Comparison of ENCODE assay signal across 18 cellular contexts in genomic region chr4:110046588-110047049, GRCh38.
DNase-seq lines count a peak whose midpoint lies in the region; ATAC-seq and TF ChIP-seq lines count a peak whose summit lies in the region.
"Had no signal": no experiment of that assay in that cellular context is flagged by ENCODE, and none has a peak within 500 bp of the region (broad histone marks: within the 10 kb centered on the region; RNA-seq: fewer than 3 reads in every experiment).

No MANE protein-coding gene starts in this region.

- in situ Hi-C loops in G401 (cut with HindIII; ENCODE audit: low sequenced_read_pairs), result no loop called here

- no peak for TF ChIP-seq POLR2A in HCT116 (IDR thresholded peaks at IDR 0.05; ENCODE audit: borderline replicate concordance, extremely low read depth, insufficient read depth, insufficient read length)

- WGBS in psoas muscle, 3 donors, result 75 to 82% (median 79%) methylated on average over 5 of the region's 5 CpGs

- no peaks in the 10 kb centered on the region for H3K36me3 ChIP-seq in HCT116 (ENCODE audit: control insufficient read depth in 1 of 2, insufficient read depth in 2 of 2, low read length in 2 of 2)
- no peaks in the 10 kb centered on the region for H3K36me3 ChIP-seq in psoas muscle (ENCODE audit: insufficient read depth in 1 of 2, low read depth in 1 of 2)
- peaks cover 2% of the 10 kb centered on the region; the same call in 1 of the 2 replicates for H3K36me3 ChIP-seq in H7 (replicated peaks; ENCODE audit: control insufficient read depth, insufficient read depth, low read length)
- H3K36me3 ChIP-seq: sigmoid colon had no signal

- POLR2A ChIA-PET in AG04450 (lab: Yijun Ruan, JAX) (no interaction called here), HCT116 (lab: Charles Lee) (no interaction called here)

- H3K79me2 ChIP-seq in HCT116 (ENCODE audit: insufficient read depth, low read length), result no peaks in the 10 kb centered on the region
- H3K79me2 ChIP-seq: hepatocyte had no signal

- H3K27ac ChIP-seq in AG04450 (ENCODE audit: low read depth, low read length) (no peak overlapping the region), HCT116 (ENCODE audit: low read depth, low read length) (no peak overlapping the region), psoas muscle (no peak overlapping the region)
- H3K27ac ChIP-seq: hepatocyte, sigmoid colon had no signal

- TF ChIP-seq CTCF in AG04450 (IDR thresholded peaks at IDR 0.05; ENCODE audit: low read depth, low read length) (no peak), HCT116 (IDR thresholded peaks at IDR 0.05 in 2 of 3, conservative IDR thresholded peaks at IDR 0.05 in 1 of 3; ENCODE audit: borderline replicate concordance in 1 of 3, insufficient read depth in 1 of 3, low read depth in 2 of 3, low read length in 2 of 3) (no peak), psoas muscle (IDR thresholded peaks at IDR 0.05) (no peak)

- H3K4me1 ChIP-seq in HCT116 (ENCODE audit: control insufficient read depth in 1 of 2, insufficient read depth in 2 of 2, low read length in 2 of 2) (no peaks in the 10 kb centered on the region), psoas muscle (no peaks in the 10 kb centered on the region)
- H3K4me1 ChIP-seq: sigmoid colon had no signal

- intact Hi-C loops in HCT116 (cut with micrococcal nuclease) (no loop called here), psoas muscle (cut with DNase I) (no loop called here)

- TF ChIP-seq RAD21 in HCT116 (IDR thresholded peaks at IDR 0.05; ENCODE audit: low read depth), result no peak

- no peak overlapping the region for H3K4me3 ChIP-seq in AG04450 (ENCODE audit: low read depth, low read length)
- H3K4me3 ChIP-seq in HCT116 (replicated peaks in 1 of 2; ENCODE audit: low read depth in 1 of 2, low read length in 2 of 2), result no peak overlapping the region
- H3K4me3 ChIP-seq in psoas muscle, result no peak overlapping the region
- no peak overlapping the region for H3K4me3 ChIP-seq in H7 (ENCODE audit: insufficient read depth, low read depth, low read length)
- H3K4me3 ChIP-seq: hepatocyte, MG63, sigmoid colon had no signal

- H3K9me2 ChIP-seq in HCT116 (ENCODE audit: insufficient read depth), result no peaks in the 10 kb centered on the region

- no peak overlapping the region for H3K9ac ChIP-seq in HCT116 (ENCODE audit: low read length)

- RAD21 ChIA-PET in HCT116 (lab: Charles Lee; ENCODE audit: low non-redundant PET in 1 of 2, low total read pairs in 2 of 2, uncharacterized antibody in 2 of 2, unreplicated experiment in 2 of 2), result no interaction called here

- CTCF ChIA-PET in AG04450 (lab: Charles Lee), result interaction anchor here (1.1 to 1.6 kb wide), 2 partner anchors 41 to 168 kb away, joined by 4 to 6 read pairs; no protein-coding TSS in a partner anchor
- CTCF ChIA-PET in HCT116 (lab: Charles Lee), result no interaction called here

- ATAC-seq in HCT116, result no peak
- no peak; the same call in 2 of the 3 replicates for ATAC-seq in SK-N-SH treated with all-trans-retinoic acid at 6 μM for 48 hours
- ATAC-seq in psoas muscle, result no peak
- ATAC-seq in HG02610 (IDR thresholded peaks at IDR 0.05; ENCODE audit: unreplicated experiment), result no peak
- ATAC-seq: activated CD4-positive, CD25-positive, alpha-beta regulatory T cell treated with anti-CD3 and anti-CD28 coated beads, Interleukin-2, amount 50 U/mL, for 24 hours; T-helper 17 cell had no signal

- DNase-seq in AG04450 (ENCODE audit: low read depth, low spot score), result peak; percentile 15
- DNase-seq in HCT116 (ENCODE audit: low read depth, low spot score), result peak; percentile 10
- DNase-seq in fibroblast of the conjunctiva (ENCODE audit: low read depth), result peak; percentile 17
- DNase-seq in psoas muscle, result no peak
- no peak for DNase-seq in H7
- DNase-seq in G401 (ENCODE audit: low spot score), result no peak
- DNase-seq: activated naive CD4-positive, alpha-beta T cell; aorta; Calu3; MG63; Right ventricle myocardium superior; sigmoid colon; stimulated activated CD4-positive, alpha-beta T cell treated with anti-CD3 and anti-CD28 coated beads, Interleukin-2, amount 100 ng/mL, for 24 hours; T-helper 17 cell had no signal

- H3K27me3 ChIP-seq in AG04450 (ENCODE audit: control insufficient read depth, insufficient read depth, low read length) (no peaks in the 10 kb centered on the region), HCT116 (ENCODE audit: insufficient read depth, low read length) (no peaks in the 10 kb centered on the region), psoas muscle (ENCODE audit: insufficient read depth in 3 of 3, low read length in 2 of 3) (no peaks in the 10 kb centered on the region), H7 (ENCODE audit: control insufficient read depth, insufficient read depth, low read length) (no peaks in the 10 kb centered on the region)
- H3K27me3 ChIP-seq: hepatocyte, MG63, sigmoid colon had no signal

- BruUV-seq in HCT116 (replicated peaks; lab: Mats Ljungman, UMichigan), result no TSS peak

- no peaks in the 10 kb centered on the region for H4K20me1 ChIP-seq in HCT116 (ENCODE audit: insufficient read depth)

- H2AFZ ChIP-seq in HCT116 (ENCODE audit: low read depth, low read length, poor library complexity, severe bottlenecking), result no peak overlapping the region
- H2AFZ ChIP-seq: hepatocyte had no signal

- H3K4me2 ChIP-seq in HCT116 (ENCODE audit: low read length), result no peak overlapping the region
- H3K4me2 ChIP-seq: hepatocyte had no signal

- no peaks in the 10 kb centered on the region for H3K9me3 ChIP-seq in AG04450 (ENCODE audit: control insufficient read depth, insufficient read depth, low read length)
- H3K9me3 ChIP-seq in HCT116 (ENCODE audit: control insufficient read depth in 1 of 2, insufficient read depth in 1 of 2, low read depth in 1 of 2, low read length in 2 of 2), result no peaks in the 10 kb centered on the region
- H3K9me3 ChIP-seq in psoas muscle, result no peaks in the 10 kb centered on the region
- H3K9me3 ChIP-seq: MG63, sigmoid colon had no signal

TF ChIP-seq in HCT116, 20 proteins besides CTCF, POLR2A, EP300 and RAD21 (continues in another document):
- TF ChIP-seq CBX3 (IDR thresholded peaks at IDR 0.05; ENCODE audit: low read depth) (no peak), SIN3A (IDR thresholded peaks at IDR 0.05; ENCODE audit: low read depth) (no peak), SP1 (IDR thresholded peaks at IDR 0.05; ENCODE audit: low read depth) (no peak), POLR2AphosphoS5 (IDR thresholded peaks at IDR 0.05; ENCODE audit: low read depth, low read length) (no peak), CEBPB (IDR thresholded peaks at IDR 0.05; ENCODE audit: low read depth) (no peak), FOSL1 (IDR thresholded peaks at IDR 0.05; ENCODE audit: low read depth) (no peak), EGR1 (IDR thresholded peaks at IDR 0.05; ENCODE audit: low read depth) (no peak)

TF ChIP-seq in SK-N-SH treated with all-trans-retinoic acid at 6 μM for 48 hours, 23 proteins besides CTCF, POLR2A, EP300 and RAD21:
- TF ChIP-seq TCF4 (CRISPR knock-in tag; IDR thresholded peaks at IDR 0.05; ENCODE audit: borderline replicate concordance) (peak; percentile 59; the same call in 1 of the 2 replicates), ARNTL (CRISPR knock-in tag; IDR thresholded peaks at IDR 0.05; ENCODE audit: borderline replicate concordance, low read depth) (no peak), ZC3H10 (CRISPR knock-in tag; IDR thresholded peaks at IDR 0.05) (no peak)

Comparison
In these comparisons a context has a peak if more than half of its experiments do, and no peak if none do; other contexts are left out.
1. DNase-seq: peak in AG04450 (single experiment), HCT116 (single experiment) and fibroblast of the conjunctiva (single experiment); none in psoas muscle (0 of 2), H7 (single experiment) and G401 (single experiment).